1 cellular context compared by ENCODE assay signal in the genomic region with DNA sequence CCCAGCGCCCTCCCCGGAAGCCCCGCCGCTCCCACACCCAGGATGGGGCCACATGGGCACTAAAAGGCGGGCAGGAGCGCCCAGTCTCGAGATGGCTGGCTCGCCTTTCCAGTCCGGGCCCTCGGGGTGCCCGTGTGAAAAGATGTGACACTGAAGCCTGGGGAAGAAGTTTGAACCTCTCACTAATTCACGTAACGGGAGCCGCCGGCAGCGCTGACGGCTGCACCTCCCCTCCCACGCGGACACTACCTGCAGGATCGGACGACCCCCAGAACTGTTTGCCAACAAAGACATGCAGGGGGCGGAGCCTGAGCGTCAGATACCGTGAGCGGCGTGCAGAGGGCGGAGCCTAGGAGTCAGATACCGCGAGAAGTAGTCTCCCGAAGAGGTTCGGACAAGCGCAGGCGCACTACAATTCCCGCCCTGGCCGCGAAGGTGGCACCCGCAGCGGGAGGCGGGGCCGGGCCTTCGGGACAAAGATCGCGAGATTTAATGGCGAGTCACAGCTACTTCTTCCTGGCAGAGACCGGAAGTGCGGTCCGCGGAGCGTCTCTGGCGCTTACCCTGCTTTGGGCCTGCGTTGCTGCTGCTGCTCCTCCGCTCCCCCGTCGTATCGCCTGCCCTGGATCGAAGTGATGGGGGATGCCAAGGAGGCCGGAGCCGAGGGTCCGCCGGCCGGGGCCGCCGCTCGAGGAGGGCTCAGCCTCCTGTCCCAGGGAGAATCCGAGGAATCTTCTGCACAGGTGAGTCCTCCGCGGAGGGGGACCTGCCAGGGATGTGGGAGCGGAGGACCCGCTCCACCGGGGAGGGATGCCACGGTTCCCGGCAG.
A peak's percentile ranks its signal among the peaks of the same experiment; 100 is the strongest.
TF ChIP-seq lines count a peak whose summit lies in the region.

A gene with protein sequence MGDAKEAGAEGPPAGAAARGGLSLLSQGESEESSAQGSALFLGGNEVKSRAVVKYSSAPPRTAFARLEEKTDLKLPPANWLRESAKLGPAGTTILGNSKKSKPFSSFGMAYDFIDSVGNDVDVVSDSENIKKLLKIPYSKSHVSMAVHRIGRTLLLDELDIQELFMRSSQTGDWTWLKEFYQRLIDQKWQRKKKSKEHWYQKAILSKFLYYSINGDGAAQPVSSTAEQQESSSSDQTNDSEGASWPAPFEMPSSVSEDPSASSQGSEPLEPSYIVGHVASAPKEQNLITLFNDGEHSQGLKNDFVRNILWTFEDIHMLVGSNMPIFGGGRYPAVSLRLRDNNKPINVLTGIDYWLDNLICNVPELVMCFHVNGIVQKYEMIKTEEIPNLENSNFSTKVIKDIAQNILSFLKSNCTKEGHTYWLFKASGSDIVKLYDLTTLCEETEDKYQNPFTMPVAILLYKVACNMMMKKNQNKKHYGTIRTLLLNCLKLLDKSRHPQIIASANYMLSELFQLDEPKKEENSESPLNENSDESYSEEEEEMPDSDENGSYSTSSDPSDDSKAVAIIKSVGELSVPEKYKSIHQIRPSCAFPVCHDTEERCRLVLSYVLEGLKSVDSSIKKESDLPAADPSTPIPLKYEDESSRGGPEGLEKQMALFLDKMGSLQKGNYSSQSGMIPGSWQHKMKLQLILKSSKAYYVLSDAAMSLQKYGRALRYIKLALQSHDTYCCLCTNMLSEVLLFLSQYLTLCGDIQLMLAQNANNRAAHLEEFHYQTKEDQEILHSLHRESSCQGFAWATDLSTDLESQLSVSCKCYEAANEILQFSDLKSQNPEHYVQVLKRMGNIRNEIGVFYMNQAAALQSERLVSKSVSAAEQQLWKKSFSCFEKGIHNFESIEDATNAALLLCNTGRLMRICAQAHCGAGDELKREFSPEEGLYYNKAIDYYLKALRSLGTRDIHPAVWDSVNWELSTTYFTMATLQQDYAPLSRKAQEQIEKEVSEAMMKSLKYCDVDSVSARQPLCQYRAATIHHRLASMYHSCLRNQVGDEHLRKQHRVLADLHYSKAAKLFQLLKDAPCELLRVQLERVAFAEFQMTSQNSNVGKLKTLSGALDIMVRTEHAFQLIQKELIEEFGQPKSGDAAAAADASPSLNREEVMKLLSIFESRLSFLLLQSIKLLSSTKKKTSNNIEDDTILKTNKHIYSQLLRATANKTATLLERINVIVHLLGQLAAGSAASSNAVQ (plus strand): TSS at position 537 of the 829 bp plus-strand sequence. CDS start 99 bp downstream, at position 636.

TF ChIP-seq in GM12878, 131 proteins besides CTCF, POLR2A, EP300 and RAD21 (continued from another document):
- TF ChIP-seq, protein P1, sequence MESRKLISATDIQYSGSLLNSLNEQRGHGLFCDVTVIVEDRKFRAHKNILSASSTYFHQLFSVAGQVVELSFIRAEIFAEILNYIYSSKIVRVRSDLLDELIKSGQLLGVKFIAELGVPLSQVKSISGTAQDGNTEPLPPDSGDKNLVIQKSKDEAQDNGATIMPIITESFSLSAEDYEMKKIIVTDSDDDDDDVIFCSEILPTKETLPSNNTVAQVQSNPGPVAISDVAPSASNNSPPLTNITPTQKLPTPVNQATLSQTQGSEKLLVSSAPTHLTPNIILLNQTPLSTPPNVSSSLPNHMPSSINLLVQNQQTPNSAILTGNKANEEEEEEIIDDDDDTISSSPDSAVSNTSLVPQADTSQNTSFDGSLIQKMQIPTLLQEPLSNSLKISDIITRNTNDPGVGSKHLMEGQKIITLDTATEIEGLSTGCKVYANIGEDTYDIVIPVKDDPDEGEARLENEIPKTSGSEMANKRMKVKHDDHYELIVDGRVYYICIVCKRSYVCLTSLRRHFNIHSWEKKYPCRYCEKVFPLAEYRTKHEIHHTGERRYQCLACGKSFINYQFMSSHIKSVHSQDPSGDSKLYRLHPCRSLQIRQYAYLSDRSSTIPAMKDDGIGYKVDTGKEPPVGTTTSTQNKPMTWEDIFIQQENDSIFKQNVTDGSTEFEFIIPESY (IDR thresholded peaks at IDR 0.05) = no peak
- TF ChIP-seq ZNF384 (IDR thresholded peaks at IDR 0.05; ENCODE audit: borderline replicate concordance, low read depth, low read length) (no peak), PML (IDR thresholded peaks at IDR 0.05; ENCODE audit: low read length) (peak; percentile 92)
- TF ChIP-seq, protein P2, sequence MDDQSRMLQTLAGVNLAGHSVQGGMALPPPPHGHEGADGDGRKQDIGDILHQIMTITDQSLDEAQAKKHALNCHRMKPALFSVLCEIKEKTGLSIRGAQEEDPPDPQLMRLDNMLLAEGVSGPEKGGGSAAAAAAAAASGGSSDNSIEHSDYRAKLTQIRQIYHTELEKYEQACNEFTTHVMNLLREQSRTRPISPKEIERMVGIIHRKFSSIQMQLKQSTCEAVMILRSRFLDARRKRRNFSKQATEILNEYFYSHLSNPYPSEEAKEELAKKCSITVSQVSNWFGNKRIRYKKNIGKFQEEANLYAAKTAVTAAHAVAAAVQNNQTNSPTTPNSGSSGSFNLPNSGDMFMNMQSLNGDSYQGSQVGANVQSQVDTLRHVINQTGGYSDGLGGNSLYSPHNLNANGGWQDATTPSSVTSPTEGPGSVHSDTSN (IDR thresholded peaks at IDR 0.05; ENCODE audit: insufficient replicate concordance, low read depth, low read length) = peak; percentile 81
